1 cellular context compared by ENCODE assay signal in the genomic region with DNA sequence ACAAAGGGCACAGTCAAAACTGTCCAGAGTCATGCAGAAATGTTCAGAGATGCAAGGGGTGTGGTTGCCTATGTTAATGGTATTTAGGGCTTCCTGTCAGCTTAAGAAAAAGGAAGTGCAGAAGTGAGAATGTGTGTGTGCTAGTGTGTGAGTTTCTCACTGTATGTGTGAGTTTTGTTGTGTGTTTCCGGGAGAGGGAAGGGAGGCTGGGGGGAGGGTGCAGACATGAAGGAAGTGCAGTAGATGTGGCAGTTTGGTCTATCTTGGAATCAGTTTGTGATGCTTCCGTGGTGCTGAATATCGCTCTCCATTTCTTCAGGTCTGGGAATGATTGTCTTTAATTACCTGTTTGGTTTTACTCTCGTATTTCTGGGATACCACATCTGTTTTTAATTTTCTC.
TF ChIP-seq lines count a peak whose summit lies in the region.

No MANE protein-coding gene starts in this region.

TF ChIP-seq in K562, 482 proteins besides CTCF, POLR2A, EP300 and RAD21 (continued from another document):
- TF ChIP-seq EP400 (IDR thresholded peaks at IDR 0.05) (peak; percentile 54; the same call in 1 of the 2 replicates), HDAC2 (IDR thresholded peaks at IDR 0.05) (0 out of 2 replicates have a peak, but pooled peaks have one; percentile 42), NR3C1 (CRISPR knock-in tag; IDR thresholded peaks at IDR 0.05) (no peak), ZFX (CRISPR knock-in tag; IDR thresholded peaks at IDR 0.05) (no peak), SRSF1 (IDR thresholded peaks at IDR 0.05; ENCODE audit: low read depth, low read length) (no peak), DMBX1 (CRISPR knock-in tag; IDR thresholded peaks at IDR 0.05; ENCODE audit: borderline replicate concordance) (no peak), ETV6 (IDR thresholded peaks at IDR 0.05; ENCODE audit: borderline replicate concordance in 1 of 2, low read depth in 2 of 2, low read length in 1 of 2) (peak; percentile 60 to 93; a peak in 3 of 4 replicates), ETV6 (CRISPR knock-in tag; IDR thresholded peaks at IDR 0.05; ENCODE audit: borderline replicate concordance) (no peak), OTX1 (CRISPR knock-in tag; IDR thresholded peaks at IDR 0.05) (peak; percentile 77; the same call in 1 of the 2 replicates)
- TF ChIP-seq, protein P1, sequence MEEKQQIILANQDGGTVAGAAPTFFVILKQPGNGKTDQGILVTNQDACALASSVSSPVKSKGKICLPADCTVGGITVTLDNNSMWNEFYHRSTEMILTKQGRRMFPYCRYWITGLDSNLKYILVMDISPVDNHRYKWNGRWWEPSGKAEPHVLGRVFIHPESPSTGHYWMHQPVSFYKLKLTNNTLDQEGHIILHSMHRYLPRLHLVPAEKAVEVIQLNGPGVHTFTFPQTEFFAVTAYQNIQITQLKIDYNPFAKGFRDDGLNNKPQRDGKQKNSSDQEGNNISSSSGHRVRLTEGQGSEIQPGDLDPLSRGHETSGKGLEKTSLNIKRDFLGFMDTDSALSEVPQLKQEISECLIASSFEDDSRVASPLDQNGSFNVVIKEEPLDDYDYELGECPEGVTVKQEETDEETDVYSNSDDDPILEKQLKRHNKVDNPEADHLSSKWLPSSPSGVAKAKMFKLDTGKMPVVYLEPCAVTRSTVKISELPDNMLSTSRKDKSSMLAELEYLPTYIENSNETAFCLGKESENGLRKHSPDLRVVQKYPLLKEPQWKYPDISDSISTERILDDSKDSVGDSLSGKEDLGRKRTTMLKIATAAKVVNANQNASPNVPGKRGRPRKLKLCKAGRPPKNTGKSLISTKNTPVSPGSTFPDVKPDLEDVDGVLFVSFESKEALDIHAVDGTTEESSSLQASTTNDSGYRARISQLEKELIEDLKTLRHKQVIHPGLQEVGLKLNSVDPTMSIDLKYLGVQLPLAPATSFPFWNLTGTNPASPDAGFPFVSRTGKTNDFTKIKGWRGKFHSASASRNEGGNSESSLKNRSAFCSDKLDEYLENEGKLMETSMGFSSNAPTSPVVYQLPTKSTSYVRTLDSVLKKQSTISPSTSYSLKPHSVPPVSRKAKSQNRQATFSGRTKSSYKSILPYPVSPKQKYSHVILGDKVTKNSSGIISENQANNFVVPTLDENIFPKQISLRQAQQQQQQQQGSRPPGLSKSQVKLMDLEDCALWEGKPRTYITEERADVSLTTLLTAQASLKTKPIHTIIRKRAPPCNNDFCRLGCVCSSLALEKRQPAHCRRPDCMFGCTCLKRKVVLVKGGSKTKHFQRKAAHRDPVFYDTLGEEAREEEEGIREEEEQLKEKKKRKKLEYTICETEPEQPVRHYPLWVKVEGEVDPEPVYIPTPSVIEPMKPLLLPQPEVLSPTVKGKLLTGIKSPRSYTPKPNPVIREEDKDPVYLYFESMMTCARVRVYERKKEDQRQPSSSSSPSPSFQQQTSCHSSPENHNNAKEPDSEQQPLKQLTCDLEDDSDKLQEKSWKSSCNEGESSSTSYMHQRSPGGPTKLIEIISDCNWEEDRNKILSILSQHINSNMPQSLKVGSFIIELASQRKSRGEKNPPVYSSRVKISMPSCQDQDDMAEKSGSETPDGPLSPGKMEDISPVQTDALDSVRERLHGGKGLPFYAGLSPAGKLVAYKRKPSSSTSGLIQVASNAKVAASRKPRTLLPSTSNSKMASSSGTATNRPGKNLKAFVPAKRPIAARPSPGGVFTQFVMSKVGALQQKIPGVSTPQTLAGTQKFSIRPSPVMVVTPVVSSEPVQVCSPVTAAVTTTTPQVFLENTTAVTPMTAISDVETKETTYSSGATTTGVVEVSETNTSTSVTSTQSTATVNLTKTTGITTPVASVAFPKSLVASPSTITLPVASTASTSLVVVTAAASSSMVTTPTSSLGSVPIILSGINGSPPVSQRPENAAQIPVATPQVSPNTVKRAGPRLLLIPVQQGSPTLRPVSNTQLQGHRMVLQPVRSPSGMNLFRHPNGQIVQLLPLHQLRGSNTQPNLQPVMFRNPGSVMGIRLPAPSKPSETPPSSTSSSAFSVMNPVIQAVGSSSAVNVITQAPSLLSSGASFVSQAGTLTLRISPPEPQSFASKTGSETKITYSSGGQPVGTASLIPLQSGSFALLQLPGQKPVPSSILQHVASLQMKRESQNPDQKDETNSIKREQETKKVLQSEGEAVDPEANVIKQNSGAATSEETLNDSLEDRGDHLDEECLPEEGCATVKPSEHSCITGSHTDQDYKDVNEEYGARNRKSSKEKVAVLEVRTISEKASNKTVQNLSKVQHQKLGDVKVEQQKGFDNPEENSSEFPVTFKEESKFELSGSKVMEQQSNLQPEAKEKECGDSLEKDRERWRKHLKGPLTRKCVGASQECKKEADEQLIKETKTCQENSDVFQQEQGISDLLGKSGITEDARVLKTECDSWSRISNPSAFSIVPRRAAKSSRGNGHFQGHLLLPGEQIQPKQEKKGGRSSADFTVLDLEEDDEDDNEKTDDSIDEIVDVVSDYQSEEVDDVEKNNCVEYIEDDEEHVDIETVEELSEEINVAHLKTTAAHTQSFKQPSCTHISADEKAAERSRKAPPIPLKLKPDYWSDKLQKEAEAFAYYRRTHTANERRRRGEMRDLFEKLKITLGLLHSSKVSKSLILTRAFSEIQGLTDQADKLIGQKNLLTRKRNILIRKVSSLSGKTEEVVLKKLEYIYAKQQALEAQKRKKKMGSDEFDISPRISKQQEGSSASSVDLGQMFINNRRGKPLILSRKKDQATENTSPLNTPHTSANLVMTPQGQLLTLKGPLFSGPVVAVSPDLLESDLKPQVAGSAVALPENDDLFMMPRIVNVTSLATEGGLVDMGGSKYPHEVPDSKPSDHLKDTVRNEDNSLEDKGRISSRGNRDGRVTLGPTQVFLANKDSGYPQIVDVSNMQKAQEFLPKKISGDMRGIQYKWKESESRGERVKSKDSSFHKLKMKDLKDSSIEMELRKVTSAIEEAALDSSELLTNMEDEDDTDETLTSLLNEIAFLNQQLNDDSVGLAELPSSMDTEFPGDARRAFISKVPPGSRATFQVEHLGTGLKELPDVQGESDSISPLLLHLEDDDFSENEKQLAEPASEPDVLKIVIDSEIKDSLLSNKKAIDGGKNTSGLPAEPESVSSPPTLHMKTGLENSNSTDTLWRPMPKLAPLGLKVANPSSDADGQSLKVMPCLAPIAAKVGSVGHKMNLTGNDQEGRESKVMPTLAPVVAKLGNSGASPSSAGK (IDR thresholded peaks at IDR 0.05), result peak; percentile 25; the same call in 1 of the 2 replicates
- TF ChIP-seq, protein P2, sequence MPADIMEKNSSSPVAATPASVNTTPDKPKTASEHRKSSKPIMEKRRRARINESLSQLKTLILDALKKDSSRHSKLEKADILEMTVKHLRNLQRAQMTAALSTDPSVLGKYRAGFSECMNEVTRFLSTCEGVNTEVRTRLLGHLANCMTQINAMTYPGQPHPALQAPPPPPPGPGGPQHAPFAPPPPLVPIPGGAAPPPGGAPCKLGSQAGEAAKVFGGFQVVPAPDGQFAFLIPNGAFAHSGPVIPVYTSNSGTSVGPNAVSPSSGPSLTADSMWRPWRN (IDR thresholded peaks at IDR 0.05; ENCODE audit: low read depth), result no peak
